36 cellular contexts compared by ENCODE assay signal in the genomic region with DNA sequence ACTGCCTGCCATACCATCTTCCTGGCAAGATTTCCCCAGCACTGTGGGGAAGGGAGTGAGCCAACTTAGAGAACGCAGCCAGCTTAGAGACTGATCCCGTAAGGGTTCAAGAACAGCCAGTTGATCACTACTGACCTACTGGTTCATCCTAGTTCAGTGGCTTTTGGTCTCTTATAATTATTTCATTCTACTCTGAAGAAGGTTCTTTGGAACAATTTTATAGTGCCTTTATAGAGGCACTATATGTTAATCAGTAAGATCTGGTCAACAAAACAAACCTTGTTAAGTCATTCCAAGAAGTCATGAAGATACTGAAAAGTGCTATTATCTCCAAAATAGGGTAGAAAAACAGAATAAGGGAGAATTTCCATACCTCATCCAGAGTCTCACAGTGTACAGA. TPM values are rescaled to one million over a fixed set of nuclear protein-coding genes. Genes with fewer than 3 reads are reported as not detected.
"Had no signal": no experiment of that assay in that cellular context is flagged by ENCODE, and none has a peak within 500 bp of the region (broad histone marks: within the 10 kb centered on the region; RNA-seq: fewer than 3 reads in every experiment).

No MANE protein-coding gene starts in this region.

- H3K27ac ChIP-seq: KMS-11 had no signal

- H3K36me3 ChIP-seq: MG63 had no signal

- H3K4me2 ChIP-seq: KMS-11 had no signal

- H3K27me3 ChIP-seq: MG63 had no signal

- H3K9ac ChIP-seq: KMS-11 had no signal

- H3K9me3 ChIP-seq: MG63 had no signal

- DNase-seq: Karpas-422, Kasumi-1, KG1, MG63, MM.1S, MV-4-11, NCI-H1048, NCI-H1092, NCI-H1092 treated with DMSO at 0.1 percent for 48 hours, NCI-H1105, NCI-H1105 treated with DMSO at 0.1 percent for 48 hours, NCI-H1417, NCI-H1417 treated with DMSO at 0.1 percent for 48 hours, NCI-H1436, NCI-H1436 treated with DMSO at 0.1 percent for 48 hours, NCI-H146, NCI-H1694, NCI-H1694 treated with DMSO at 0.1 percent for 48 hours, NCI-H187, NCI-H187 treated with DMSO at 0.1 percent for 48 hours, NCI-H1930, NCI-H2029, NCI-H2029 treated with DMSO at 0.1 percent for 48 hours, NCI-H2081, NCI-H2081 treated with DMSO at 0.1 percent for 48 hours, NCI-H2107, NCI-H2171, NCI-H2171 treated with DMSO at 0.1 percent for 48 hours, NCI-H2227 treated with DMSO at 0.1 percent for 48 hours, NCI-H226, NCI-H345, NCI-H446, NCI-H446 treated with DMSO at 0.1 percent for 48 hours, NCI-H510A had no signal

- H3K4me3 ChIP-seq: MG63 had no signal

RNA-seq across cellular contexts. Expression of a gene that starts 33.2 kb away (rescaled TPM):
- total RNA-seq: MCF 10A had no signal
